In genomic region chr21:28090546-28090945, GRCh38 we compare ENCODE assay signal across 18 cellular contexts.
DNase-seq lines count a peak whose midpoint lies in the region; ATAC-seq and TF ChIP-seq lines count a peak whose summit lies in the region.
"Had no signal": no experiment of that assay in that cellular context is flagged by ENCODE, and none has a peak within 500 bp of the region (broad histone marks: within the 10 kb centered on the region; RNA-seq: fewer than 3 reads in every experiment).

No MANE protein-coding gene starts in this region.

- DNase-seq in OCI-LY7 (ENCODE audit: low spot score) = no peak
- DNase-seq in esophagus squamous epithelium (lab: John Stamatoyannopoulos, UW) = no peak
- DNase-seq in thoracic aorta (ENCODE audit: low spot score) = no peak
- no peak for DNase-seq in activated T-cell treated with anti-CD3 and anti-CD28 coated beads, Interleukin-2, amount 50 U/mL, for 1 hour
- no peak for DNase-seq in foreskin melanocyte
- DNase-seq: activated CD4-positive, alpha-beta memory T cell treated with anti-CD3 and anti-CD28 coated beads, Interleukin-2, amount 10 ng/mL, durations not matched to agents 7 days and 5 days; activated CD4-positive, CD25-positive, alpha-beta regulatory T cell treated with anti-CD3 and anti-CD28 coated beads, Interleukin-2, amount 50 U/mL, for 72 hours; activated effector memory CD4-positive, alpha-beta T cell treated with Interleukin-2 at 50 U/mL for 16 hours; activated naive CD8-positive, alpha-beta T cell treated with anti-CD3 and anti-CD28 coated beads, Interleukin-2, amount 10 ng/mL, durations not matched to agents 7 days and 5 days; effector CD8-positive, alpha-beta T cell; HCEC 1CT; stimulated activated CD4-positive, alpha-beta T cell treated with anti-CD3 and anti-CD28 coated beads, Interleukin-4, amount 100 ng/mL, for 1 hour had no signal

- no peak overlapping the region for H3K4me2 ChIP-seq in OCI-LY7 (ENCODE audit: low read length)

- H3K9me3 ChIP-seq in OCI-LY7 (ENCODE audit: low read length) (peaks cover 11% of the 10 kb centered on the region; the same call in 1 of the 2 replicates), esophagus squamous epithelium (no peaks in the 10 kb centered on the region), mesodermal cell (ENCODE audit: control insufficient read depth, low read length) (no peaks in the 10 kb centered on the region), thoracic aorta (no peaks in the 10 kb centered on the region)
- H3K9me3 ChIP-seq: esophagus muscularis mucosa, vagina had no signal

- ATAC-seq in thoracic aorta (ENCODE audit: insufficient number of reproducible peaks, low FRiP score, low read depth) (no peak), GM18909 (IDR thresholded peaks at IDR 0.05; ENCODE audit: poor library complexity, unreplicated experiment) (no peak)
- ATAC-seq: stimulated activated memory B cell treated with anti-CD40 and anti-IgM and Interleukin-4, amounts not matched to agents 10 μg/mL and 1 μg/mL and 100 μg/mL, for 72 hours had no signal

- H3K79me2 ChIP-seq in OCI-LY7 (ENCODE audit: insufficient read depth, low read depth, low read length) = no peaks in the 10 kb centered on the region

- H3K4me1 ChIP-seq in OCI-LY7 (ENCODE audit: insufficient read depth, low read length, poor library complexity, severe bottlenecking) (peaks cover 27% of the 10 kb centered on the region), esophagus squamous epithelium (peaks cover 0 to 16% (median 0%) of the 10 kb centered on the region in 3 donors), mesodermal cell (ENCODE audit: control insufficient read depth, insufficient read depth, low read length, poor library complexity, severe bottlenecking) (peaks cover 8% of the 10 kb centered on the region), thoracic aorta (ENCODE audit: control insufficient read depth in 1 of 2, low read depth in 2 of 2) (peaks cover 0 to 5% of the 10 kb centered on the region in 2 donors)
- H3K4me1 ChIP-seq: esophagus muscularis mucosa, vagina had no signal

- TF ChIP-seq CTCF in OCI-LY7 (conservative IDR thresholded peaks at IDR 0.05; ENCODE audit: low read length) = no peak
- no peak for TF ChIP-seq CTCF in esophagus squamous epithelium (IDR thresholded peaks at IDR 0.05)
- no peak for TF ChIP-seq CTCF in thoracic aorta (IDR thresholded peaks at IDR 0.05)

- H3K9me2 ChIP-seq in OCI-LY7 (ENCODE audit: insufficient read depth, low read length) = no peaks in the 10 kb centered on the region

- H3K36me3 ChIP-seq in OCI-LY7 (ENCODE audit: insufficient read depth, low read length) (no peaks in the 10 kb centered on the region), esophagus squamous epithelium (no peaks in the 10 kb centered on the region), mesodermal cell (ENCODE audit: control insufficient read depth, insufficient read depth, low read length) (no peaks in the 10 kb centered on the region), thoracic aorta (no peaks in the 10 kb centered on the region)
- H3K36me3 ChIP-seq: esophagus muscularis mucosa, vagina had no signal

- 86 to 87% methylated on average over 4 to 5 of the region's 5 CpGs for WGBS in esophagus squamous epithelium, 2 donors
- WGBS in mesodermal cell (ENCODE audit: insufficient coverage in 2 of 2), 2 experiments = 100% methylated on average over 1 of the region's 5 CpGs

- no peaks in the 10 kb centered on the region for H3K27me3 ChIP-seq in esophagus squamous epithelium
- H3K27me3 ChIP-seq in thoracic aorta (replicated peaks; ENCODE audit: insufficient read depth) = no peaks in the 10 kb centered on the region
- H3K27me3 ChIP-seq: esophagus muscularis mucosa, vagina had no signal

- H2AFZ ChIP-seq in OCI-LY7 (ENCODE audit: low read length) = peak overlapping the region; percentile 6; the same call in 1 of the 2 replicates

- no TSS peak for BruUV-seq in OCI-LY7 (replicated peaks; lab: Mats Ljungman, UMichigan)

- no peak for TF ChIP-seq POLR2A in esophagus squamous epithelium (IDR thresholded peaks at IDR 0.05)

- POLR2A ChIA-PET in OCI-LY7 (lab: Charles Lee) = interaction anchor here (0.6 kb wide), 1 partner anchor 920 kb away, joined by 3 read pairs; no protein-coding TSS in a partner anchor

- H3K27ac ChIP-seq in OCI-LY7 (ENCODE audit: low read depth, low read length, poor library complexity, severe bottlenecking) = no peak overlapping the region
- H3K27ac ChIP-seq in esophagus squamous epithelium = peak overlapping the region in 3 of 4 donors; percentile 60 to 81 (median 78)
- H3K27ac ChIP-seq in mesodermal cell (ENCODE audit: low read depth, low read length, severe bottlenecking) = peak overlapping the region; percentile 67
- H3K27ac ChIP-seq in thoracic aorta = peak overlapping the region; percentile 16 to 40
- H3K27ac ChIP-seq: esophagus muscularis mucosa, vagina had no signal

- intact Hi-C loops in OCI-LY7 (cut with micrococcal nuclease; ENCODE audit: unreplicated experiment) = no loop called here
- intact Hi-C loops in esophagus squamous epithelium (cut with DNase I) = no loop called here

- H4K20me1 ChIP-seq in OCI-LY7 (ENCODE audit: insufficient read depth, low read length) = no peaks in the 10 kb centered on the region

- CTCF ChIA-PET in OCI-LY7 (lab: Charles Lee; ENCODE audit: unreplicated experiment) = no interaction called here

- H3K4me3 ChIP-seq in OCI-LY7 (ENCODE audit: low read depth, low read length, poor library complexity, severe bottlenecking) = no peak overlapping the region
- peak overlapping the region in 2 of 4 donors; percentile 22 to 29 for H3K4me3 ChIP-seq in esophagus squamous epithelium
- H3K4me3 ChIP-seq in mesodermal cell (ENCODE audit: extremely low read depth, insufficient read depth, low read length, poor library complexity, severe bottlenecking) = no peak overlapping the region
- peak overlapping the region; percentile 65 for H3K4me3 ChIP-seq in thoracic aorta
- H3K4me3 ChIP-seq: esophagus muscularis mucosa, lung, vagina had no signal
